Comparison of ENCODE assay signal across 8 cellular contexts in genomic region chr11:126917531-126918204, GRCh38.
DNase-seq lines count a peak whose midpoint lies in the region; ATAC-seq and TF ChIP-seq lines count a peak whose summit lies in the region.

No MANE protein-coding gene starts in this region.

- DNase-seq in ACHN (peak; percentile 96), osteoblast (ENCODE audit: insufficient read length, low spot score, missing footprints) (peak; percentile 89), progenitor cell of endocrine pancreas (ENCODE audit: low spot score, unreplicated experiment) (no peak), germinal center (ENCODE audit: low spot score) (no peak), putamen (ENCODE audit: low spot score) (no peak)

- H3K4me3 ChIP-seq in WI38 (ENCODE audit: low read depth, low read length) (0 out of 2 replicates have a peak overlapping the region, but pooled peaks have one; percentile 15), osteoblast (ENCODE audit: insufficient read depth, low read length) (peak overlapping the region; percentile 30)

- H3K27ac Mint-ChIP-seq in progenitor cell of endocrine pancreas: no peak overlapping the region

- in situ Hi-C loops in ACHN (cut with HindIII; ENCODE audit: low pct_ligation_motif_present, low pct_unique_long_range_greater_than_20kb, low sequenced_read_pairs): no loop called here

- no peaks in the 10 kb centered on the region for H3K36me3 ChIP-seq in osteoblast (ENCODE audit: insufficient read depth, low read length)

- H2AFZ ChIP-seq in osteoblast (ENCODE audit: low read length): peak overlapping the region; percentile 24

- H3K9me3 Mint-ChIP-seq in progenitor cell of endocrine pancreas (ENCODE audit: low read depth): no peaks in the 10 kb centered on the region

- H4K20me1 ChIP-seq in osteoblast (ENCODE audit: insufficient read depth, low read length): no peaks in the 10 kb centered on the region

- peaks cover 31% of the 10 kb centered on the region for H3K4me1 ChIP-seq in osteoblast (ENCODE audit: insufficient read depth, low read length)

- H3K36me3 Mint-ChIP-seq in progenitor cell of endocrine pancreas (ENCODE audit: insufficient read depth): no peaks in the 10 kb centered on the region

- peak; percentile 96 for ATAC-seq in GM18909 (IDR thresholded peaks at IDR 0.05; ENCODE audit: poor library complexity, unreplicated experiment)
- ATAC-seq in HG03045 (IDR thresholded peaks at IDR 0.05; ENCODE audit: unreplicated experiment): peak; percentile 95

- peak overlapping the region; percentile 76 for H3K4me2 ChIP-seq in osteoblast (ENCODE audit: insufficient read depth, low read length)

- H3K27me3 ChIP-seq in osteoblast (ENCODE audit: insufficient read depth, low read length): no peaks in the 10 kb centered on the region

- no peaks in the 10 kb centered on the region for H3K9me3 ChIP-seq in osteoblast (ENCODE audit: low read depth, low read length)

- H3K27me3 Mint-ChIP-seq in progenitor cell of endocrine pancreas: peaks cover 21% of the 10 kb centered on the region

- TF ChIP-seq CTCF in WI38 (IDR thresholded peaks at IDR 0.05; ENCODE audit: low read depth, low read length): no peak
- no peak for TF ChIP-seq CTCF in osteoblast (IDR thresholded peaks at IDR 0.05; ENCODE audit: extremely low read depth, low read depth, low read length)
- no peak for TF ChIP-seq CTCF in progenitor cell of endocrine pancreas (IDR thresholded peaks at IDR 0.05; ENCODE audit: unreplicated experiment)

- H3K27ac ChIP-seq in osteoblast (ENCODE audit: low read depth, low read length): peak overlapping the region; percentile 97

- no peaks in the 10 kb centered on the region for H3K4me1 Mint-ChIP-seq in progenitor cell of endocrine pancreas (ENCODE audit: low read depth)

- peaks cover 11% of the 10 kb centered on the region for H3K79me2 ChIP-seq in osteoblast (ENCODE audit: insufficient read depth, low read length)

- no peak overlapping the region for H3K4me3 Mint-ChIP-seq in progenitor cell of endocrine pancreas (ENCODE audit: low read depth)

Comparison
In these comparisons a context has a peak if more than half of its experiments do, and no peak if none do; other contexts are left out.
1. DNase-seq: peak in ACHN (single experiment) and osteoblast (single experiment); none in progenitor cell of endocrine pancreas (single experiment), germinal center (single experiment) and putamen (single experiment).